ENCODE assay signal across 9 cellular contexts in the genomic region with DNA sequence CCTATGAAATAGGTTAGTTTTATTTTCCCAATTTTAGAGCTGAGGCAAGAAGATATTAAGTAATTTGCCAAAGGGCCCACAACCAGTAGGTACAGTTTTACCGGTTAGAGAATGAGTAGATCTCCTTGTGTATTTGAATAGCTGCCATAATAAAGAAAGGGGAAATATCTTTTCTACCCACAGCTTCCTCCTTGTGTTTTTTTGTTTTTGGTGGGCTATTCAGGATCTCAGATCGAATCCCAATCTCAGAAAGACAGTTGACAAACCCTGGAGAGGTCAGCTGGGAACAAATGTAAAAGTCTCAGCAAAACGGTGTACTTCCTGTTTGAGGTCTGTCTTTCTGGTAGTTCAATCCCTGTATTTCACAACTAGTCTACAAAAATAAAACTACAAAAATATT. TPM values are rescaled to one million over a fixed set of nuclear protein-coding genes. Genes with fewer than 3 reads are reported as not detected.
DNase-seq lines count a peak whose midpoint lies in the region; ATAC-seq and TF ChIP-seq lines count a peak whose summit lies in the region.
"Had no signal": no experiment of that assay in that cellular context is flagged by ENCODE, and none has a peak within 500 bp of the region (broad histone marks: within the 10 kb centered on the region; RNA-seq: fewer than 3 reads in every experiment).

No MANE protein-coding gene starts in this region.

- TF ChIP-seq CTCF in HL-60 (IDR thresholded peaks at IDR 0.05; ENCODE audit: insufficient read depth, low read length) (no peak), coronary artery (IDR thresholded peaks at IDR 0.05) (no peak), smooth muscle cell (IDR thresholded peaks at IDR 0.05; ENCODE audit: borderline replicate concordance, insufficient read depth, poor library complexity, severe bottlenecking) (no peak)

- H3K79me2 ChIP-seq in smooth muscle cell (ENCODE audit: low read depth): peaks cover 72% of the 10 kb centered on the region

- no peaks in the 10 kb centered on the region for H3K36me3 Mint-ChIP-seq in T-helper 1 cell treated with Interleukin-12 subunit alpha and Interleukin-12 subunit beta and Interleukin-4 antibody, amounts not matched to agents 30 μg/mL and 1 μg/mL, for 36 hours (ENCODE audit: low read depth)

- H3K9me3 ChIP-seq in smooth muscle cell (replicated peaks; ENCODE audit: low read depth): no peaks in the 10 kb centered on the region
- H3K9me3 ChIP-seq: gastrocnemius medialis had no signal

- H2AFZ ChIP-seq in smooth muscle cell (ENCODE audit: low read depth): no peak overlapping the region

- H3K27ac ChIP-seq in HL-60 (replicated peaks) (peak overlapping the region; percentile 83), coronary artery (peak overlapping the region; percentile 40 to 63), smooth muscle cell (ENCODE audit: low read depth) (peak overlapping the region; percentile 18)

- no peaks in the 10 kb centered on the region for H3K36me3 ChIP-seq in smooth muscle cell (ENCODE audit: low read depth)
- H3K36me3 ChIP-seq: gastrocnemius medialis had no signal

- no peak overlapping the region for H3K9ac ChIP-seq in smooth muscle cell (ENCODE audit: low read depth)

- peaks cover 100% of the 10 kb centered on the region for H4K20me1 ChIP-seq in smooth muscle cell (ENCODE audit: low read depth)

- no peaks in the 10 kb centered on the region for H3K4me1 ChIP-seq in smooth muscle cell (ENCODE audit: low read depth)

- H3K4me3 ChIP-seq in HL-60 (replicated peaks; ENCODE audit: insufficient read depth, low read length) (no peak overlapping the region), coronary artery (peak overlapping the region; percentile 9), smooth muscle cell (no peak overlapping the region)
- H3K4me3 ChIP-seq: gastrocnemius medialis had no signal

- H3K27me3 ChIP-seq in HL-60 (ENCODE audit: insufficient read depth, poor library complexity, severe bottlenecking) (no peaks in the 10 kb centered on the region), smooth muscle cell (ENCODE audit: low read depth) (no peaks in the 10 kb centered on the region)
- H3K27me3 ChIP-seq: gastrocnemius medialis had no signal

- no peak for ATAC-seq in HG03196 (IDR thresholded peaks at IDR 0.05; ENCODE audit: unreplicated experiment)

- peak overlapping the region; percentile 7 for H3K4me3 Mint-ChIP-seq in T-helper 1 cell treated with Interleukin-12 subunit alpha and Interleukin-12 subunit beta and Interleukin-4 antibody, amounts not matched to agents 30 μg/mL and 1 μg/mL, for 36 hours

- no peak overlapping the region for H3K4me2 ChIP-seq in smooth muscle cell

- H3K4me1 Mint-ChIP-seq in T-helper 1 cell treated with Interleukin-12 subunit alpha and Interleukin-12 subunit beta and Interleukin-4 antibody, amounts not matched to agents 30 μg/mL and 1 μg/mL, for 36 hours (ENCODE audit: low read depth): peaks cover 26% of the 10 kb centered on the region

- WGBS in smooth muscle cell (ENCODE audit: low lambda C conversion rate): 77% methylated on average over 3 of the region's 3 CpGs

- DNase-seq in T-helper 1 cell (no peak), HL-60 (ENCODE audit: low read depth in 1 of 2, low spot score in 1 of 2) (peak; percentile 36 to 46), coronary artery (ENCODE audit: low spot score) (no peak), smooth muscle cell (lab: John Stamatoyannopoulos, UW; ENCODE audit: unreplicated experiment) (no peak), retina (no peak)
- no peak for DNase-seq in stimulated activated CD4-positive, alpha-beta T cell treated with anti-CD3 and anti-CD28 coated beads, Interleukin-4, amount 100 ng/mL, for 24 hours
- DNase-seq: gastrocnemius medialis had no signal

- no peaks in the 10 kb centered on the region for H3F3A ChIP-seq in smooth muscle cell (ENCODE audit: low read depth)

- H3K9me3 Mint-ChIP-seq in T-helper 1 cell treated with Interleukin-12 subunit alpha and Interleukin-12 subunit beta and Interleukin-4 antibody, amounts not matched to agents 30 μg/mL and 1 μg/mL, for 36 hours: no peaks in the 10 kb centered on the region

- H3K27ac Mint-ChIP-seq in T-helper 1 cell treated with Interleukin-12 subunit alpha and Interleukin-12 subunit beta and Interleukin-4 antibody, amounts not matched to agents 30 μg/mL and 1 μg/mL, for 36 hours: peak overlapping the region; percentile 66

- no peaks in the 10 kb centered on the region for H3K27me3 Mint-ChIP-seq in T-helper 1 cell treated with Interleukin-12 subunit alpha and Interleukin-12 subunit beta and Interleukin-4 antibody, amounts not matched to agents 30 μg/mL and 1 μg/mL, for 36 hours (ENCODE audit: low read depth)

RNA-seq across cellular contexts. Expression of gene SLC31A1, which starts 11.8 kb away (rescaled TPM):
- 34.7 and 39.1 TPM in 2 replicates for total RNA-seq in smooth muscle cell
- polyA plus RNA-seq in smooth muscle cell: 28.1 and 35.8 TPM in 2 replicates

RNA-seq across cellular contexts. Expression of gene FKBP15, which starts 12.1 kb away (rescaled TPM):
- total RNA-seq in smooth muscle cell: 22.6 and 27.9 TPM in 2 replicates
- polyA plus RNA-seq in smooth muscle cell: 12.3 and 13.0 TPM in 2 replicates

RNA-seq across cellular contexts. Expression of gene CDC26, which starts 42.2 kb away (rescaled TPM):
- 44.8 and 49.3 TPM in 2 replicates for total RNA-seq in smooth muscle cell
- 59.8 and 61.8 TPM in 2 replicates for polyA plus RNA-seq in smooth muscle cell

RNA-seq across cellular contexts. Expression of gene PRPF4, which starts 42.3 kb away (rescaled TPM):
- total RNA-seq in smooth muscle cell: 18.5 and 22.9 TPM in 2 replicates
- polyA plus RNA-seq in smooth muscle cell: 21.0 and 22.2 TPM in 2 replicates

Comparison
In these comparisons a context has a peak if more than half of its experiments do, and no peak if none do; other contexts are left out.
1. DNase-seq: peak in HL-60 (2 of 2); none in T-helper 1 cell (0 of 5), coronary artery (single experiment), smooth muscle cell (single experiment), stimulated activated CD4-positive, alpha-beta T cell treated with anti-CD3 and anti-CD28 coated beads, Interleukin-4, amount 100 ng/mL, for 24 hours (single experiment) and retina (single experiment).
2. H3K27ac ChIP-seq: peak in every context shown above with its lines; median percentile 83 in HL-60; 52 in coronary artery; 18 in smooth muscle cell.